In genomic region chr17:79080761-79081290, GRCh38 we compare ENCODE assay signal across 24 cellular contexts. TPM values are rescaled to one million over a fixed set of nuclear protein-coding genes. Genes with fewer than 3 reads are reported as not detected.
"Had no signal": no experiment of that assay in that cellular context is flagged by ENCODE, and none has a peak within 500 bp of the region (broad histone marks: within the 10 kb centered on the region; RNA-seq: fewer than 3 reads in every experiment).

No MANE protein-coding gene starts in this region.

- H3K27ac Mint-ChIP-seq: activated CD4-positive, alpha-beta memory T cell treated with anti-CD3 and anti-CD28 coated beads for 36 hours; activated naive CD4-positive, alpha-beta T cell treated with anti-CD3 and anti-CD28 coated beads, Interleukin-2, amount 10 ng/mL, durations not matched to agents 7 days and 5 days; activated naive CD8-positive, alpha-beta T cell treated with anti-CD3 and anti-CD28 coated beads, Interleukin-2, amount 10 ng/mL, durations not matched to agents 7 days and 5 days; activated T-helper 1 cell treated with anti-CD3 and anti-CD28 coated beads, Interleukin-12 subunit alpha, Interleukin-12 subunit beta, Interleukin-2, Interleukin-4 antibody, amounts not matched to agents 30 ng/mL and 10 ng/mL and 1 ng/mL, durations not matched to agents 14 hours and 24 hours and 36 hours; immature natural killer cell; nephron had no signal

- ATAC-seq: activated CD4-positive, CD25-positive, alpha-beta regulatory T cell treated with anti-CD3 and anti-CD28 coated beads, Interleukin-2, amount 50 U/mL, for 24 hours; foreskin keratinocyte; heart left ventricle; left lung; pancreas; stimulated activated naive CD8-positive, alpha-beta T cell treated with anti-CD3 and anti-CD28 coated beads, Interleukin-15, Interleukin-2, amounts not matched to agents 100 U/mL and 50 U/mL, for 24 hours had no signal

- H3K4me3 Mint-ChIP-seq: activated CD4-positive, alpha-beta memory T cell treated with anti-CD3 and anti-CD28 coated beads for 36 hours; activated naive CD4-positive, alpha-beta T cell treated with anti-CD3 and anti-CD28 coated beads, Interleukin-2, amount 10 ng/mL, durations not matched to agents 7 days and 5 days; activated naive CD8-positive, alpha-beta T cell treated with anti-CD3 and anti-CD28 coated beads, Interleukin-2, amount 10 ng/mL, durations not matched to agents 7 days and 5 days; activated T-helper 1 cell treated with anti-CD3 and anti-CD28 coated beads, Interleukin-12 subunit alpha, Interleukin-12 subunit beta, Interleukin-2, Interleukin-4 antibody, amounts not matched to agents 30 ng/mL and 10 ng/mL and 1 ng/mL, durations not matched to agents 14 hours and 24 hours and 36 hours; immature natural killer cell had no signal

- DNase-seq: activated CD4-positive, alpha-beta memory T cell treated with anti-CD3 and anti-CD28 coated beads for 36 hours; activated CD4-positive, alpha-beta T cell treated with anti-CD3 and anti-CD28 coated beads for 48 hours; activated CD8-positive, alpha-beta memory T cell treated with anti-CD3 and anti-CD28 coated beads, Interleukin-2, amount 50 U/mL, for 4 hours; activated gamma-delta T cell; activated naive CD4-positive, alpha-beta T cell treated with anti-CD3 and anti-CD28 coated beads, Interleukin-2, amount 10 ng/mL, durations not matched to agents 7 days and 5 days; activated naive CD8-positive, alpha-beta T cell treated with anti-CD3 and anti-CD28 coated beads, Interleukin-2, amount 10 ng/mL, durations not matched to agents 7 days and 5 days; activated T-cell treated with anti-CD3 and anti-CD28 coated beads, Interleukin-2, amount 50 U/mL, for 1 hour; amniotic stem cell; central memory CD4-positive, alpha-beta T cell; foreskin keratinocyte; immature natural killer cell; left lung; stimulated activated naive CD8-positive, alpha-beta T cell treated with anti-CD3 and anti-CD28 coated beads, Interleukin-15, Interleukin-2, amounts not matched to agents 100 U/mL and 50 U/mL, for 24 hours; testis; transverse colon; WERI-Rb-1 had no signal

- H3K27ac ChIP-seq: esophagus muscularis mucosa, foreskin keratinocyte, heart left ventricle, left lung, pancreas, right atrium auricular region, testis, transverse colon, WERI-Rb-1 had no signal

- H3K9me3 ChIP-seq: esophagus muscularis mucosa, heart left ventricle, left lung, pancreas, right atrium auricular region, testis, transverse colon had no signal

- H3K9me3 Mint-ChIP-seq: activated CD4-positive, alpha-beta memory T cell treated with anti-CD3 and anti-CD28 coated beads for 36 hours; activated naive CD4-positive, alpha-beta T cell treated with anti-CD3 and anti-CD28 coated beads, Interleukin-2, amount 10 ng/mL, durations not matched to agents 7 days and 5 days; activated naive CD8-positive, alpha-beta T cell treated with anti-CD3 and anti-CD28 coated beads, Interleukin-2, amount 10 ng/mL, durations not matched to agents 7 days and 5 days; activated T-helper 1 cell treated with anti-CD3 and anti-CD28 coated beads, Interleukin-12 subunit alpha, Interleukin-12 subunit beta, Interleukin-2, Interleukin-4 antibody, amounts not matched to agents 30 ng/mL and 10 ng/mL and 1 ng/mL, durations not matched to agents 14 hours and 24 hours and 36 hours; immature natural killer cell; nephron had no signal

- H3K4me1 ChIP-seq: foreskin keratinocyte, pancreas, testis had no signal

- H3K4me3 ChIP-seq: esophagus muscularis mucosa, heart left ventricle, left lung, pancreas, right atrium auricular region, testis, transverse colon had no signal

- H3K27me3 Mint-ChIP-seq: activated CD4-positive, alpha-beta memory T cell treated with anti-CD3 and anti-CD28 coated beads for 36 hours; activated naive CD4-positive, alpha-beta T cell treated with anti-CD3 and anti-CD28 coated beads, Interleukin-2, amount 10 ng/mL, durations not matched to agents 7 days and 5 days; activated naive CD8-positive, alpha-beta T cell treated with anti-CD3 and anti-CD28 coated beads, Interleukin-2, amount 10 ng/mL, durations not matched to agents 7 days and 5 days had no signal

- H3K27me3 ChIP-seq: esophagus muscularis mucosa, foreskin keratinocyte, heart left ventricle, left lung, pancreas, right atrium auricular region, testis, transverse colon had no signal

RNA-seq across cellular contexts. Expression of gene C1QTNF1, which starts 56.9 kb away (rescaled TPM):
- total RNA-seq: activated naive CD8-positive, alpha-beta T cell treated with anti-CD3 and anti-CD28 coated beads, Interleukin-2, amount 10 ng/mL, durations not matched to agents 7 days and 5 days; activated T-helper 1 cell treated with anti-CD3 and anti-CD28 coated beads, Interleukin-12 subunit alpha, Interleukin-12 subunit beta, Interleukin-2, Interleukin-4 antibody, amounts not matched to agents 30 ng/mL and 10 ng/mL and 1 ng/mL, durations not matched to agents 14 hours and 24 hours and 36 hours; T-helper 1 cell treated with Interleukin-12 subunit alpha and Interleukin-12 subunit beta and Interleukin-4 antibody, amounts not matched to agents 30 ng/mL and 1 ng/mL, for 36 hours had no signal
- polyA plus RNA-seq: immature natural killer cell had no signal
